Comparison of ENCODE assay signal across 15 cellular contexts in genomic region chr2:148726228-148726627, GRCh38.
A peak's percentile ranks its signal among the peaks of the same experiment; 100 is the strongest.
DNase-seq lines count a peak whose midpoint lies in the region; ATAC-seq and TF ChIP-seq lines count a peak whose summit lies in the region.
"Had no signal": no experiment of that assay in that cellular context is flagged by ENCODE, and none has a peak within 500 bp of the region (broad histone marks: within the 10 kb centered on the region; RNA-seq: fewer than 3 reads in every experiment).

No MANE protein-coding gene starts in this region.

- H3K4me3 Mint-ChIP-seq in activated CD4-positive, alpha-beta memory T cell treated with anti-CD3 and anti-CD28 coated beads for 36 hours, result no peak overlapping the region
- no peak overlapping the region for H3K4me3 Mint-ChIP-seq in activated CD4-positive, alpha-beta memory T cell treated with anti-CD3 and anti-CD28 coated beads, Interleukin-2, amount 10 ng/mL, durations not matched to agents 7 days and 5 days
- peak overlapping the region; percentile 63 for H3K4me3 Mint-ChIP-seq in natural killer cell
- H3K4me3 Mint-ChIP-seq: WTC11 had no signal

- H3K9me3 Mint-ChIP-seq in activated CD4-positive, alpha-beta memory T cell treated with anti-CD3 and anti-CD28 coated beads for 36 hours, result peaks cover 7% of the 10 kb centered on the region
- H3K9me3 Mint-ChIP-seq in activated CD4-positive, alpha-beta memory T cell treated with anti-CD3 and anti-CD28 coated beads, Interleukin-2, amount 10 ng/mL, durations not matched to agents 7 days and 5 days, result no peaks in the 10 kb centered on the region
- no peaks in the 10 kb centered on the region for H3K9me3 Mint-ChIP-seq in natural killer cell
- H3K9me3 Mint-ChIP-seq: WTC11 had no signal

- CTCF ChIA-PET in activated CD4-positive, alpha-beta memory T cell treated with anti-CD3 and anti-CD28 coated beads for 36 hours (lab: Charles Lee), result no interaction called here
- CTCF ChIA-PET in activated CD4-positive, alpha-beta memory T cell treated with anti-CD3 and anti-CD28 coated beads, Interleukin-2, amount 10 ng/mL, durations not matched to agents 7 days and 5 days (lab: Charles Lee), result no interaction called here

- no peaks in the 10 kb centered on the region for H3K27me3 Mint-ChIP-seq in activated CD4-positive, alpha-beta memory T cell treated with anti-CD3 and anti-CD28 coated beads for 36 hours
- H3K27me3 Mint-ChIP-seq in activated CD4-positive, alpha-beta memory T cell treated with anti-CD3 and anti-CD28 coated beads, Interleukin-2, amount 10 ng/mL, durations not matched to agents 7 days and 5 days, result no peaks in the 10 kb centered on the region
- H3K27me3 Mint-ChIP-seq in natural killer cell (ENCODE audit: low read depth in 2 of 2), result no peaks in the 10 kb centered on the region
- H3K27me3 Mint-ChIP-seq: naive B cell had no signal

- intact Hi-C loops in activated CD4-positive, alpha-beta memory T cell treated with anti-CD3 and anti-CD28 coated beads for 36 hours (cut with micrococcal nuclease), result loop anchor here (1.0 to 5.0 kb wide), 4 partner anchors 23 to 151 kb away; partner anchors contain the start of gene KIF5C
- intact Hi-C loops in natural killer cell (cut with micrococcal nuclease), result no loop called here

- DNase-seq in activated CD4-positive, alpha-beta memory T cell treated with anti-CD3 and anti-CD28 coated beads for 36 hours, result no peak
- no peak for DNase-seq in activated CD4-positive, alpha-beta memory T cell treated with anti-CD3 and anti-CD28 coated beads, Interleukin-2, amount 10 ng/mL, durations not matched to agents 7 days and 5 days
- DNase-seq in natural killer cell (no peak), NAMALWA (ENCODE audit: low spot score) (no peak), epidermal melanocyte (ENCODE audit: insufficient read length, low spot score) (no peak), DMS53 treated with DMSO at 0.1 percent for 48 hours (lab: John Stamatoyannopoulos, UW; ENCODE audit: unreplicated experiment) (no peak)
- DNase-seq: 8988T; activated naive CD4-positive, alpha-beta T cell treated with anti-CD3 and anti-CD28 coated beads, Interleukin-2, amount 50 U/mL, for 16 hours; COR-L47; kidney glomerular epithelial cell; NCI-H526 had no signal

- no peak for TF ChIP-seq CTCF in natural killer cell (IDR thresholded peaks at IDR 0.05)

- peak; percentile 68 for ATAC-seq in GM21529 (IDR thresholded peaks at IDR 0.05; ENCODE audit: unreplicated experiment)
- ATAC-seq in HG03139 (IDR thresholded peaks at IDR 0.05; ENCODE audit: unreplicated experiment), result peak; percentile 62
- ATAC-seq in natural killer cell, result peak in 2 of 3 donors; percentile 42 to 57
- ATAC-seq: WTC11 had no signal

- POLR2A ChIA-PET in activated CD4-positive, alpha-beta memory T cell treated with anti-CD3 and anti-CD28 coated beads for 36 hours (lab: Charles Lee), result no interaction called here
- POLR2A ChIA-PET in activated CD4-positive, alpha-beta memory T cell treated with anti-CD3 and anti-CD28 coated beads, Interleukin-2, amount 10 ng/mL, durations not matched to agents 7 days and 5 days (lab: Charles Lee), result no interaction called here

- H3K4me1 Mint-ChIP-seq in activated CD4-positive, alpha-beta memory T cell treated with anti-CD3 and anti-CD28 coated beads for 36 hours (ENCODE audit: low read depth), result peaks cover 50% of the 10 kb centered on the region
- peaks cover 25% of the 10 kb centered on the region for H3K4me1 Mint-ChIP-seq in activated CD4-positive, alpha-beta memory T cell treated with anti-CD3 and anti-CD28 coated beads, Interleukin-2, amount 10 ng/mL, durations not matched to agents 7 days and 5 days
- peaks cover 66 to 80% of the 10 kb centered on the region in 2 donors for H3K4me1 Mint-ChIP-seq in natural killer cell

- peaks cover 17% of the 10 kb centered on the region for H3K36me3 Mint-ChIP-seq in activated CD4-positive, alpha-beta memory T cell treated with anti-CD3 and anti-CD28 coated beads for 36 hours
- peaks cover 13% of the 10 kb centered on the region for H3K36me3 Mint-ChIP-seq in activated CD4-positive, alpha-beta memory T cell treated with anti-CD3 and anti-CD28 coated beads, Interleukin-2, amount 10 ng/mL, durations not matched to agents 7 days and 5 days (ENCODE audit: low read depth)
- no peaks in the 10 kb centered on the region for H3K36me3 Mint-ChIP-seq in natural killer cell

- peak overlapping the region; percentile 33 for H3K27ac Mint-ChIP-seq in activated CD4-positive, alpha-beta memory T cell treated with anti-CD3 and anti-CD28 coated beads for 36 hours
- no peak overlapping the region for H3K27ac Mint-ChIP-seq in activated CD4-positive, alpha-beta memory T cell treated with anti-CD3 and anti-CD28 coated beads, Interleukin-2, amount 10 ng/mL, durations not matched to agents 7 days and 5 days
- peak overlapping the region; percentile 35 to 71 for H3K27ac Mint-ChIP-seq in natural killer cell
- H3K27ac Mint-ChIP-seq: WTC11 had no signal
